2 cellular contexts compared by ENCODE assay signal in genomic region chr11:115390441-115390840, GRCh38.
A peak's percentile ranks its signal among the peaks of the same experiment; 100 is the strongest.
TF ChIP-seq lines count a peak whose summit lies in the region.

No MANE protein-coding gene starts in this region.

TF ChIP-seq in HEK293, 187 proteins besides CTCF, POLR2A, EP300 and RAD21:
- TF ChIP-seq PRDM10 (tag by site-specific recombination; IDR thresholded peaks at IDR 0.05) (no peak), PRDM1 (tag by site-specific recombination; IDR thresholded peaks at IDR 0.05) (peak; percentile 88; the same call in 1 of the 2 replicates), ZNF138 (tag by site-specific recombination; IDR thresholded peaks at IDR 0.05; ENCODE audit: borderline replicate concordance) (no peak), ZNF121 (tag by site-specific recombination; IDR thresholded peaks at IDR 0.05) (no peak)
TF ChIP-seq in HEK293: peak in this region for 1.

TF ChIP-seq in H1, 55 proteins besides CTCF, POLR2A, EP300 and RAD21 (continued from another document):
- TF ChIP-seq CHD7 (IDR thresholded peaks at IDR 0.05; ENCODE audit: insufficient replicate concordance, low read length) = peak; percentile 45
TF ChIP-seq in H1: peak in this region for 3.
